10 cellular contexts compared by ENCODE assay signal in the genomic region with DNA sequence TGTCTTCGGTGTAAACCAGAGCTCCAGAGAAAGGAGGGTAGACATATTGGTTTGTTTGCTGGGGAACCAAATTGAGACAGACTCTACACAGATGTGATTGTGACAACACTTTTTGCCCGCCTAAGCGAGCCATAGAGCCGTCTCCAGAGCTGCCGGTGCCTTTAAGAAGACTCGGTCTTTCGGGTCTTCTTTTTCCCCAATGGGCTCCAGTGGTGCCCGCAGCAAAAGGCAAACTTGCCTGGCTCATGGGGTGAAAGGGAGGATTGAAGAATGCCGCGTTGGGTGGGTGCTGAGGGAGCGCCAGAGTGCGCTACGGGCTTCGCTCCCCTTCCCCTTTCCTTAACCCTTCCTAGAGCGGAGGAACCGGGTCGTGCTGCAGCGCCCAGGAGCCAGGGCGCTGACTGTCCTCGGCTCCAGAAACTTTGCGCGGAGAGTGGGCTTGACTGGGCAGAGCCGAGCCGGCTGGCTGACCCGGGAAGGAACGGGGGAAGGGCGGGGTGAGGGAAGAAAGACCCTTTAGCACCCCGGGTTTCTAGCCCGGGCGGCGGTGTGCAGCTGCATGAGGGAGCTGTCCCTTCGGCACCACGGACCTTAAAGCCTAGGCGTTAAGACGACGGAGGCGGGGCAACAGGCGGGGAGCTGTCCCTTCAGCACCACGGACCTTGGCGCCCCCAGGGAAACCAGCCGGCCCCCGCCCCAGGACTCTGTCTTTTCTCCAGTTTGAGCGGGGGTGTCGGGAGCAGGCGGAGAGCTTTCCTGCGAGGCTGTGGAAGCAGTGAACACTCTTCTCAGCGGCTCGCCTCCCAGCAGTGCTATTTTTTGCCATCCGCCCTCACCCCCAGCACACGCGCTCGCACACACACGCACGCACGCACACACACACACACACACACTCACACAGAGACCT. TPM values are rescaled to one million over a fixed set of nuclear protein-coding genes. Genes with fewer than 3 reads are reported as not detected.
DNase-seq lines count a peak whose midpoint lies in the region; ATAC-seq and TF ChIP-seq lines count a peak whose summit lies in the region.
"Had no signal": no experiment of that assay in that cellular context is flagged by ENCODE, and none has a peak within 500 bp of the region (broad histone marks: within the 10 kb centered on the region; RNA-seq: fewer than 3 reads in every experiment).

Gene CACNG3, plus strand, starts transcription at position 890 of the 907 bp plus-strand sequence. CDS start 420 bp downstream, outside the sequence.

- intact Hi-C loops in adrenal gland (cut with DNase I): loop anchor here in 1 of 2 donors (10.0 kb wide), 1 partner anchor 211 kb away; no protein-coding TSS in a partner anchor

- no peaks in the 10 kb centered on the region for H3K36me3 ChIP-seq in SJSA1
- H3K36me3 ChIP-seq in adrenal gland (replicated peaks in 1 of 2): no peaks in the 10 kb centered on the region
- no peaks in the 10 kb centered on the region for H3K36me3 ChIP-seq in iPS-20b (ENCODE audit: insufficient read depth, low read depth, low read length)
- H3K36me3 ChIP-seq: ovary had no signal

- H3K4me1 ChIP-seq in SJSA1 (replicated peaks): no peaks in the 10 kb centered on the region
- no peaks in the 10 kb centered on the region for H3K4me1 ChIP-seq in adrenal gland (replicated peaks in 1 of 2)
- 0 out of 2 replicates have a peak, but pooled peaks cover 3% of the 10 kb centered on the region for H3K4me1 ChIP-seq in iPS-20b (ENCODE audit: insufficient read depth, low read length)

- DNase-seq in GM19238 (ENCODE audit: insufficient read length, low spot score) (peak; percentile 38), SJSA1 (ENCODE audit: low read depth in 1 of 2, low spot score in 2 of 2) (peak; percentile 11 to 60), adrenal gland (peak in 6 of 7 donors; percentile 14 to 39 (median 24)), NCI-H2107 (lab: John Stamatoyannopoulos, UW) (no peak), NCI-H1694 treated with DMSO at 0.1 percent for 48 hours (lab: John Stamatoyannopoulos, UW) (no peak)
- peak; percentile 6 to 57 (median 20) for DNase-seq in stimulated activated CD4-positive, alpha-beta T cell treated with anti-CD3 and anti-CD28 coated beads, TNF-alpha, amount 100 ng/mL, for 24 hours (ENCODE audit: low read depth in 3 of 3)

- H3K27me3 ChIP-seq in SJSA1 (replicated peaks): peaks cover 9% of the 10 kb centered on the region; the same call in 1 of the 2 replicates
- peaks cover 14% of the 10 kb centered on the region for H3K27me3 ChIP-seq in adrenal gland
- peaks cover 57% of the 10 kb centered on the region for H3K27me3 ChIP-seq in iPS-20b (ENCODE audit: insufficient read depth, low read length)

- H3K9ac ChIP-seq in iPS-20b (ENCODE audit: low read depth, low read length): no peak within 1 kb of the TSS

- WGBS in adrenal gland, 4 donors: 3 to 6% (median 3%) methylated on average over 25 to 55 of the region's 55 CpGs

- H3K27ac ChIP-seq in SJSA1 (no peak within 1 kb of the TSS), adrenal gland (peak within 1 kb of the TSS in 1 of 5 donors; percentile 21), iPS-20b (ENCODE audit: low read length) (no peak within 1 kb of the TSS)
- H3K27ac ChIP-seq: ovary had no signal

- TF ChIP-seq POLR2A in adrenal gland (IDR thresholded peaks at IDR 0.05): no peak

- no peak for ATAC-seq in HG03378 (IDR thresholded peaks at IDR 0.05; ENCODE audit: unreplicated experiment)

- TF ChIP-seq CTCF in adrenal gland (IDR thresholded peaks at IDR 0.05): no peak

- H3K4me3 ChIP-seq in SJSA1 (no peak within 1 kb of the TSS), adrenal gland (no peak within 1 kb of the TSS), iPS-20b (ENCODE audit: low read length) (peak within 1 kb of the TSS; percentile 61)
- H3K4me3 ChIP-seq: ovary had no signal

- H3K9me3 ChIP-seq in SJSA1 (replicated peaks) (no peaks in the 10 kb centered on the region), adrenal gland (replicated peaks in 1 of 3) (no peaks in the 10 kb centered on the region), iPS-20b (ENCODE audit: insufficient read depth, low read depth, low read length) (no peaks in the 10 kb centered on the region)
- H3K9me3 ChIP-seq: ovary had no signal

RNA-seq across cellular contexts. Expression of gene CACNG3, which starts in this region (rescaled TPM):
- total RNA-seq in SJSA1 (2014; rRNA removed; shearing (Covaris generic)): not detected in 2 replicates
- 1 to 10 TPM in 2 of 8 donors, under 1 TPM in 1, not detected in 5; 0.55 to 1.2 (median 1.2) TPM for total RNA-seq in adrenal gland
- 1 to 10 TPM in 2 of 3 donors, under 1 TPM in 1; 0.94 to 1.6 (median 1.4) TPM for polyA plus RNA-seq in adrenal gland
- total RNA-seq: ovary had no signal
- polyA plus RNA-seq: IgD-negative memory B cell, ovary had no signal

Comparison
In these comparisons a context has a peak if more than half of its experiments do, and no peak if none do; other contexts are left out.
1. Peak in DNase-seq in SJSA1; RNA of the gene not detected or under 1 TPM.
2. DNase-seq: peak in GM19238 (single experiment), adrenal gland (6 of 7) and stimulated activated CD4-positive, alpha-beta T cell treated with anti-CD3 and anti-CD28 coated beads, TNF-alpha, amount 100 ng/mL, for 24 hours (3 of 3); none in NCI-H2107 (single experiment) and NCI-H1694 treated with DMSO at 0.1 percent for 48 hours (single experiment).